In genomic region chr19:31254611-31255010, GRCh38 we compare ENCODE assay signal across 15 cellular contexts.
DNase-seq lines count a peak whose midpoint lies in the region; ATAC-seq, FAIRE-seq and TF ChIP-seq lines count a peak whose summit lies in the region.
"Had no signal": no experiment of that assay in that cellular context is flagged by ENCODE, and none has a peak within 500 bp of the region (broad histone marks: within the 10 kb centered on the region; RNA-seq: fewer than 3 reads in every experiment).

No MANE protein-coding gene starts in this region.

- no peak for ATAC-seq in right cardiac atrium
- no peak for ATAC-seq in HG02852 (IDR thresholded peaks at IDR 0.05; ENCODE audit: unreplicated experiment)

- H4K20me1 ChIP-seq in astrocyte (ENCODE audit: insufficient read depth, low read length), result no peaks in the 10 kb centered on the region

- intact Hi-C loops in right cardiac atrium (cut with DNase I), result no loop called here

- H3K4me3 Mint-ChIP-seq in astrocyte (ENCODE audit: unreplicated experiment) (no peak overlapping the region), nephron (peak overlapping the region in 1 of 3 experiments; percentile 24)

- no peak for FAIRE-seq in astrocyte (lab: Jason Lieb, UNC)
- FAIRE-seq in urothelium cell line (lab: Jason Lieb, UNC), result no peak
- FAIRE-seq: A204.1, GM12891 had no signal

- peak; percentile 32 for DNase-seq in right atrium auricular region (ENCODE audit: low spot score)
- no peak for DNase-seq in right cardiac atrium
- DNase-seq in astrocyte (ENCODE audit: low read depth), result peak; percentile 9
- peak; percentile 29 for DNase-seq in urothelium cell line (ENCODE audit: low spot score)
- no peak for DNase-seq in NCI-H187 treated with DMSO at 0.1 percent for 48 hours (lab: John Stamatoyannopoulos, UW)
- no peak for DNase-seq in dermis blood vessel endothelial cell
- DNase-seq: Caco-2, NCI-H1436 treated with DMSO at 0.1 percent for 48 hours, NCI-H226, NCI-H526, OCI-M1 had no signal

- no peaks in the 10 kb centered on the region for H3K27me3 ChIP-seq in right atrium auricular region
- H3K27me3 ChIP-seq in right cardiac atrium (ENCODE audit: control insufficient read depth, insufficient read depth), result no peaks in the 10 kb centered on the region
- H3K27me3 ChIP-seq in astrocyte (ENCODE audit: insufficient read depth, low read length), result no peaks in the 10 kb centered on the region

- H3K27ac Mint-ChIP-seq in astrocyte (ENCODE audit: unreplicated experiment), result no peak overlapping the region
- H3K27ac Mint-ChIP-seq in nephron, result peak overlapping the region; percentile 74 to 80 (median 77)

- TF ChIP-seq CTCF in right atrium auricular region (IDR thresholded peaks at IDR 0.05) (no peak), astrocyte (IDR thresholded peaks at IDR 0.05; ENCODE audit: insufficient read depth, low read depth, low read length) (no peak), nephron (IDR thresholded peaks at IDR 0.05; ENCODE audit: unreplicated experiment in 3 of 3) (no peak)

- no peak overlapping the region for H3K4me2 ChIP-seq in astrocyte (ENCODE audit: low read length)

- H3K9me3 ChIP-seq in right atrium auricular region, result no peaks in the 10 kb centered on the region
- H3K9me3 ChIP-seq in right cardiac atrium (ENCODE audit: control insufficient read depth, low read length), result no peaks in the 10 kb centered on the region
- no peaks in the 10 kb centered on the region for H3K9me3 ChIP-seq in astrocyte (ENCODE audit: insufficient read depth, low read depth, low read length)
- H3K9me3 ChIP-seq: Caco-2 had no signal

- H2AFZ ChIP-seq in astrocyte (ENCODE audit: low read depth, low read length), result no peak overlapping the region

- H3K4me3 ChIP-seq in right atrium auricular region (no peak overlapping the region), right cardiac atrium (ENCODE audit: low read length) (no peak overlapping the region), astrocyte (ENCODE audit: insufficient read depth, low read depth, low read length) (no peak overlapping the region)

- WGBS in right cardiac atrium, result 79% methylated on average over 4 of the region's 4 CpGs

- H3K36me3 ChIP-seq in right atrium auricular region (no peaks in the 10 kb centered on the region), astrocyte (ENCODE audit: insufficient read depth, low read length) (no peaks in the 10 kb centered on the region)

- no peaks in the 10 kb centered on the region for H3K79me2 ChIP-seq in astrocyte (ENCODE audit: insufficient read depth, low read length)

- H3K27ac ChIP-seq in right atrium auricular region, result no peak overlapping the region
- no peak overlapping the region for H3K27ac ChIP-seq in right cardiac atrium (ENCODE audit: low read length)
- H3K27ac ChIP-seq in astrocyte (ENCODE audit: low read depth, low read length), result no peak overlapping the region

- no peaks in the 10 kb centered on the region for H3K4me1 ChIP-seq in right atrium auricular region
- H3K4me1 ChIP-seq in right cardiac atrium (ENCODE audit: control insufficient read depth, insufficient read depth, low read length), result no peaks in the 10 kb centered on the region
- H3K4me1 ChIP-seq in astrocyte (ENCODE audit: insufficient read depth, low read length), result no peaks in the 10 kb centered on the region
- H3K4me1 ChIP-seq: Caco-2 had no signal

- H3K27me3 Mint-ChIP-seq in astrocyte (ENCODE audit: low read depth, unreplicated experiment) (peaks cover 18% of the 10 kb centered on the region), nephron (ENCODE audit: low read depth) (peaks cover 18% of the 10 kb centered on the region)

- H3K9me3 Mint-ChIP-seq in astrocyte (ENCODE audit: unreplicated experiment) (peaks cover 9% of the 10 kb centered on the region), nephron (no peaks in the 10 kb centered on the region)

- H3K9ac ChIP-seq in astrocyte (ENCODE audit: low read length), result no peak overlapping the region

- no peaks in the 10 kb centered on the region for H3K36me3 Mint-ChIP-seq in astrocyte (ENCODE audit: low read depth, unreplicated experiment)
- H3K36me3 Mint-ChIP-seq in nephron (ENCODE audit: low read depth), result no peaks in the 10 kb centered on the region

- H3K4me1 Mint-ChIP-seq in astrocyte (ENCODE audit: low read depth, unreplicated experiment) (peaks cover 6% of the 10 kb centered on the region), nephron (peaks cover 69% of the 10 kb centered on the region)

Comparison
In these comparisons a context has a peak if more than half of its experiments do, and no peak if none do; other contexts are left out.
1. DNase-seq: peak in right atrium auricular region (single experiment), astrocyte (single experiment) and urothelium cell line (single experiment); none in right cardiac atrium (0 of 3), NCI-H187 treated with DMSO at 0.1 percent for 48 hours (single experiment) and dermis blood vessel endothelial cell (single experiment).